ENCODE assay signal across 25 cellular contexts in the genomic region with DNA sequence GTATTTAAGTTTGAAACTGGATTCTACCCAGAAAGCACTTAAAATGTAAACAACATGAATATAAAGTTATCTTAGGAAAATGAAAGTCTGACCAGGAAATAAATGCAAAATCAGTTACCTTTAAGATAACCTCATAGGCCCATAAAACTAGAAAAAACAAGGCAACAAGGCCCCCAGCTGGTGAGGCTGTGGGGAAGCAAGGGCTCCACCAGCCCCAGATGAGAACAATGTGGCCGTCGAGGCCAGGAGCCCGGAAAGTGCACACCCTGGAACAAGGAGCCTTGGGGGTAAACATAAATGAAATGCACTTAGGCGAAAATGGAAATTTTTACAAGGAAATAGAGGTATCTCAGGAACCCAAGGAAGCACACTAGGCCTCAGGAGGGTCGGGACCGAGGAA. TPM values are rescaled to one million over a fixed set of nuclear protein-coding genes. Genes with fewer than 3 reads are reported as not detected.
DNase-seq lines count a peak whose midpoint lies in the region; ATAC-seq, FAIRE-seq and TF ChIP-seq lines count a peak whose summit lies in the region.
"Had no signal": no experiment of that assay in that cellular context is flagged by ENCODE, and none has a peak within 500 bp of the region (broad histone marks: within the 10 kb centered on the region; RNA-seq: fewer than 3 reads in every experiment).

No MANE protein-coding gene starts in this region.

- H4K20me1 ChIP-seq in GM12878 (ENCODE audit: control insufficient read depth, insufficient read depth), result no peaks in the 10 kb centered on the region

- SMC1A ChIA-PET in GM12878 (lab: Charles Lee; ENCODE audit: uncharacterized antibody, unreplicated experiment), result interaction anchor here (0.6 to 1.6 kb wide), 6 partner anchors 10 to 208 kb away, joined by 3 to 8 read pairs (median 3); no protein-coding TSS in a partner anchor

- no peaks in the 10 kb centered on the region for H3K9me3 ChIP-seq in GM12878 (replicated peaks; ENCODE audit: control insufficient read depth, insufficient read depth, low read length)
- no peaks in the 10 kb centered on the region for H3K9me3 ChIP-seq in mucosa of rectum (ENCODE audit: control insufficient read depth in 2 of 2, low read length in 2 of 2)
- H3K9me3 ChIP-seq: esophagus squamous epithelium, prostate gland, tibial artery had no signal

- H3K4me3 ChIP-seq in GM06990 (replicated peaks; ENCODE audit: low read depth, low read length) (no peak overlapping the region), GM12878 (no peak overlapping the region), mucosa of rectum (ENCODE audit: low read length in 2 of 2) (no peak overlapping the region)
- H3K4me3 ChIP-seq: esophagus squamous epithelium, prostate gland, tibial artery had no signal

- POLR2A ChIA-PET in GM12878 (lab: Charles Lee), result no interaction called here

- RAD21 ChIA-PET in GM12878 (lab: Charles Lee; ENCODE audit: unreplicated experiment), result interaction anchor here (1.1 to 3.5 kb wide), 4 partner anchors 36 to 205 kb away, joined by 3 to 8 read pairs (median 4); a partner anchor contains a TSS

- peaks cover 57% of the 10 kb centered on the region for H3K27me3 Mint-ChIP-seq in stimulated activated naive CD8-positive, alpha-beta T cell treated with anti-CD3 and anti-CD28 coated beads, Interleukin-15, amount 100 ng/mL, for 72 hours

- H3K36me3 ChIP-seq in GM06990 (ENCODE audit: control insufficient read depth, insufficient read depth, low read length) (no peaks in the 10 kb centered on the region), GM12878 (ENCODE audit: control insufficient read depth in 2 of 2, insufficient read depth in 2 of 2, low read length in 1 of 2) (no peaks in the 10 kb centered on the region), mucosa of rectum (ENCODE audit: control insufficient read depth in 2 of 2, insufficient read depth in 2 of 2, low read length in 2 of 2) (no peaks in the 10 kb centered on the region)
- H3K36me3 ChIP-seq: esophagus squamous epithelium, prostate gland, tibial artery had no signal

- intact Hi-C loops in GM12878 (cut with micrococcal nuclease; ENCODE audit: unreplicated experiment), result no loop called here

- TF ChIP-seq RAD21 in GM12878 (IDR thresholded peaks at IDR 0.05; ENCODE audit: insufficient read depth, low read depth, low read length), result 0 out of 2 replicates have a peak, but pooled peaks have one; percentile 24

- no peak overlapping the region for H3K27ac Mint-ChIP-seq in stimulated activated naive CD8-positive, alpha-beta T cell treated with anti-CD3 and anti-CD28 coated beads, Interleukin-15, amount 100 ng/mL, for 72 hours
- H3K27ac Mint-ChIP-seq: activated T-cell treated with anti-CD3 and anti-CD28 coated beads, Interleukin-2, amount 50 U/mL, for 72 hours; CD4-positive, alpha-beta T cell; memory B cell; natural killer cell treated with Interleukin-12 subunit alpha and Interleukin-12 subunit beta and Interleukin-15 and Interleukin-18, amount 100 ng/mL, for 72 hours had no signal

- H3K4me1 ChIP-seq in GM12878 (ENCODE audit: control insufficient read depth, insufficient read depth, low read length) (peaks cover 19% of the 10 kb centered on the region), mucosa of rectum (ENCODE audit: control insufficient read depth in 2 of 2, insufficient read depth in 2 of 2, low read length in 2 of 2) (peaks cover 25 to 27% of the 10 kb centered on the region in 2 donors)
- H3K4me1 ChIP-seq: prostate gland, tibial artery had no signal

- H3K27me3 ChIP-seq in GM06990 (replicated peaks; ENCODE audit: control insufficient read depth, insufficient read depth, low read length), result no peaks in the 10 kb centered on the region
- H3K27me3 ChIP-seq in GM12878 (replicated peaks in 1 of 2; ENCODE audit: control insufficient read depth in 2 of 2, insufficient read depth in 2 of 2, low read length in 1 of 2), result no peaks in the 10 kb centered on the region
- H3K27me3 ChIP-seq in mucosa of rectum (ENCODE audit: control insufficient read depth in 2 of 2, insufficient read depth in 2 of 2, low read length in 2 of 2), result no peaks in the 10 kb centered on the region
- H3K27me3 ChIP-seq: esophagus squamous epithelium had no signal

- no peaks in the 10 kb centered on the region for H3K4me1 Mint-ChIP-seq in stimulated activated naive CD8-positive, alpha-beta T cell treated with anti-CD3 and anti-CD28 coated beads, Interleukin-15, amount 100 ng/mL, for 72 hours

- no peaks in the 10 kb centered on the region for H3K9me3 Mint-ChIP-seq in stimulated activated naive CD8-positive, alpha-beta T cell treated with anti-CD3 and anti-CD28 coated beads, Interleukin-15, amount 100 ng/mL, for 72 hours
- H3K9me3 Mint-ChIP-seq: activated T-cell treated with anti-CD3 and anti-CD28 coated beads, Interleukin-2, amount 50 U/mL, for 72 hours; CD4-positive, alpha-beta T cell; memory B cell; natural killer cell treated with Interleukin-12 subunit alpha and Interleukin-12 subunit beta and Interleukin-15 and Interleukin-18, amount 100 ng/mL, for 72 hours had no signal

- no peak overlapping the region for H3K27ac ChIP-seq in GM12878 (ENCODE audit: control insufficient read depth, insufficient read depth)
- peak overlapping the region; percentile 73 to 78 for H3K27ac ChIP-seq in mucosa of rectum (ENCODE audit: low read depth in 2 of 2, low read length in 2 of 2)
- H3K27ac ChIP-seq: esophagus squamous epithelium, prostate gland, tibial artery had no signal

- H3K79me2 ChIP-seq in GM12878 (ENCODE audit: control insufficient read depth, insufficient read depth, low read length), result no peaks in the 10 kb centered on the region

- H2AFZ ChIP-seq in GM12878 (ENCODE audit: control insufficient read depth, low read depth, low read length), result no peak overlapping the region

- CTCF ChIA-PET in GM12878 (lab: Yijun Ruan, JAX), result interaction anchor here (1.1 to 1.5 kb wide), 3 partner anchors 11 to 92 kb away, joined by 3 to 10 read pairs (median 3); a partner anchor contains a TSS

- no peak overlapping the region for H3K4me3 Mint-ChIP-seq in stimulated activated naive CD8-positive, alpha-beta T cell treated with anti-CD3 and anti-CD28 coated beads, Interleukin-15, amount 100 ng/mL, for 72 hours
- H3K4me3 Mint-ChIP-seq: activated T-cell treated with anti-CD3 and anti-CD28 coated beads, Interleukin-2, amount 50 U/mL, for 72 hours; CD4-positive, alpha-beta T cell; memory B cell; natural killer cell treated with Interleukin-12 subunit alpha and Interleukin-12 subunit beta and Interleukin-15 and Interleukin-18, amount 100 ng/mL, for 72 hours had no signal

- no peak for FAIRE-seq in GM12878 (lab: Jason Lieb, UNC)

- 92% methylated on average over 6 of the region's 6 CpGs for WGBS in GM12878 (ENCODE audit: insufficient coverage, insufficient replicate concordance, low lambda C conversion rate, missing lambda C conversion rate)

- 0 out of 3 replicates have a peak, but pooled peaks have one; percentile 11 for ATAC-seq in GM12878
- ATAC-seq in stimulated activated naive CD8-positive, alpha-beta T cell treated with anti-CD3 and anti-CD28 coated beads, Interleukin-15, amount 100 ng/mL, for 72 hours, result no peak
- ATAC-seq: activated T-cell treated with anti-CD3 and anti-CD28 coated beads, Interleukin-2, amount 50 U/mL, for 72 hours; natural killer cell treated with Interleukin-12 subunit alpha and Interleukin-12 subunit beta and Interleukin-15 and Interleukin-18, amount 100 ng/mL, for 72 hours had no signal

- H3K9ac ChIP-seq in GM12878 (ENCODE audit: control insufficient read depth, insufficient read depth, low read length), result no peak overlapping the region
- peak overlapping the region in 1 of 2 donors; percentile 40 for H3K9ac ChIP-seq in mucosa of rectum (ENCODE audit: low read depth in 1 of 2, low read length in 2 of 2)

- in situ Hi-C loops in GM12878 (cut with MboI), result no loop called here
- in situ Hi-C loops in ACHN (cut with HindIII; ENCODE audit: low pct_ligation_motif_present, low pct_unique_long_range_greater_than_20kb, low sequenced_read_pairs), result no loop called here

- no peak overlapping the region for H3K4me2 ChIP-seq in GM12878 (ENCODE audit: control insufficient read depth, insufficient read depth)

- no peak for TF ChIP-seq POLR2A in GM12878 (IDR thresholded peaks at IDR 0.05; ENCODE audit: low read depth, low read length)

- TF ChIP-seq EP300 in GM12878 (IDR thresholded peaks at IDR 0.05; ENCODE audit: borderline replicate concordance in 1 of 2, control insufficient read depth in 1 of 2, low read depth in 2 of 2, low read length in 2 of 2), result no peak

- DNase-seq in GM06990 (ENCODE audit: extremely low read depth, insufficient read length), result no peak
- DNase-seq in MV-4-11 (lab: John Stamatoyannopoulos, UW), result peak; percentile 5
- DNase-seq in GM12878 (ENCODE audit: low read depth, low spot score), result no peak
- DNase-seq in ACHN, result no peak
- no peak for DNase-seq in activated CD4-positive, alpha-beta T cell treated with anti-CD3 and anti-CD28 coated beads for 48 hours
- DNase-seq in stimulated activated naive CD8-positive, alpha-beta T cell treated with anti-CD3 and anti-CD28 coated beads, Interleukin-15, amount 100 ng/mL, for 72 hours, result no peak
- DNase-seq in GM03348 (ENCODE audit: low spot score), result no peak
- DNase-seq: activated CD4-positive, alpha-beta T cell treated with anti-CD3 and anti-CD28 coated beads for 1 hour; activated naive CD4-positive, alpha-beta T cell treated with anti-CD3 and anti-CD28 coated beads, Interleukin-2, amount 50 U/mL, for 16 hours; activated T-cell treated with anti-CD3 and anti-CD28 coated beads, Interleukin-2, amount 50 U/mL, for 72 hours; anterior cingulate cortex; caudate nucleus; CD4-positive, alpha-beta T cell; DMS79 treated with DMSO at 0.1 percent for 48 hours; effector CD4-positive, alpha-beta T cell; esophagus squamous epithelium; NCI-H1417; stimulated activated CD4-positive, alpha-beta T cell treated with anti-CD3 and anti-CD28 coated beads, Interleukin-1b, Interleukin-23, amount 100 ng/mL, for 48 hours; stimulated activated naive CD4-positive, alpha-beta T cell treated with Interleukin-2 at 50 U/mL for 16 hours; tibial artery had no signal

- peak; percentile 8 for TF ChIP-seq CTCF in GM06990 (IDR thresholded peaks at IDR 0.05; ENCODE audit: insufficient read depth, low read length, poor library complexity, severe bottlenecking)
- 0 out of 6 replicates have a peak, but pooled peaks of 1 of the 3 experiments have one; percentile 9 for TF ChIP-seq CTCF in GM12878 (IDR thresholded peaks at IDR 0.05 in 2 of 3, conservative IDR thresholded peaks at IDR 0.05 in 1 of 3; ENCODE audit: control insufficient read depth in 2 of 3, extremely low read depth in 1 of 3, insufficient read depth in 1 of 3, low read depth in 3 of 3, low read length in 3 of 3)

- BruUV-seq in GM12878 (replicated peaks; lab: Mats Ljungman, UMichigan), result no TSS peak

RNA-seq across cellular contexts. Expression of a gene that starts 37.9 kb away (rescaled TPM):
- total RNA-seq in GM12878 (2013; cell fraction: nucleolus; rRNA removed), result 1.2 and 2.0 TPM in 2 replicates
- total RNA-seq in GM12878 (2014; rRNA removed) (0.71 and 1.2 TPM in 2 replicates), GM12878 (2014; rRNA removed; fragmentation: Illumina TruSeq; extraction: Trizol) (0.37 and 0.49 TPM in 2 replicates), GM12878 (2021) (1.2 TPM in 2 replicates)
- 0.71 TPM for polyA plus RNA-seq in GM12878 (2011; ENCODE audit: low read depth)
- polyA plus RNA-seq in GM12878 (2011; rRNA removed) (0.55 and 0.56 TPM in 2 replicates), GM12878 (2014; fragmentation: Illumina TruSeq; extraction: Trizol) (1.00 and 1.0 TPM in 2 replicates), GM12878 (2014; fragmentation: Nextera tagmentation; extraction: Ambion mirVana) (under 1 TPM; 0.23 to 0.37 TPM), GM12878 (2014; rRNA removed) (1.00 and 1.0 TPM in 2 replicates), GM12878 (2016; fragmentation: Nextera tagmentation; extraction: Ambion mirVana) (under 1 TPM; 0.09 to 0.23 TPM)
- polyA plus RNA-seq in GM12878 (2011; cell fraction: cytosol; rRNA removed), result 0.62 and 0.76 TPM in 2 replicates
- 0.96 and 1.1 TPM in 2 replicates for polyA plus RNA-seq in GM12878 (2011; cell fraction: nucleus; rRNA removed)
- 1.0 and 1.3 TPM in 2 replicates for polyA plus RNA-seq in GM12878 (2012)
- 0.88 and 1.1 TPM in 2 replicates for polyA minus RNA-seq in GM12878 (2011; rRNA and poly(A)+ RNA removed)
- 0.53 TPM in 1 of 2 replicates, not detected in the other for polyA minus RNA-seq in GM12878 (2011; cell fraction: cytosol; rRNA and poly(A)+ RNA removed)
- polyA minus RNA-seq in GM12878 (2011; cell fraction: nucleus; rRNA and poly(A)+ RNA removed), result 0.12 and 0.48 TPM in 2 replicates
- polyA plus RNA-seq: AG04450 had no signal

RNA-seq across cellular contexts. Expression of a gene that starts 55.4 kb away (rescaled TPM):
- 4.1 and 4.9 TPM in 2 replicates for total RNA-seq in GM12878 (2013; cell fraction: nucleolus; rRNA removed)
- 0.79 and 1.1 TPM in 2 replicates for total RNA-seq in GM12878 (2014; rRNA removed)
- 0.69 and 1.0 TPM in 2 replicates for total RNA-seq in GM12878 (2014; rRNA removed; fragmentation: Illumina TruSeq; extraction: Trizol)
- total RNA-seq in GM12878 (2021), result 0.98 and 1.9 TPM in 2 replicates
- polyA plus RNA-seq in GM12878 (2011; ENCODE audit: low read depth), result 0.43 TPM
- 0.29 and 0.39 TPM in 2 replicates for polyA plus RNA-seq in GM12878 (2011; rRNA removed)
- polyA plus RNA-seq in GM12878 (2011; cell fraction: cytosol; rRNA removed), result 0.39 and 0.53 TPM in 2 replicates
- polyA plus RNA-seq in GM12878 (2011; cell fraction: nucleus; rRNA removed), result 1.9 and 2.1 TPM in 2 replicates
- 0.53 and 0.81 TPM in 2 replicates for polyA plus RNA-seq in GM12878 (2012)
- 0.13 and 0.57 TPM in 2 replicates for polyA plus RNA-seq in GM12878 (2014; fragmentation: Illumina TruSeq; extraction: Trizol)
- polyA plus RNA-seq in GM12878 (2014; fragmentation: Nextera tagmentation; extraction: Ambion mirVana), result under 1 TPM; 0.06 to 0.31 TPM
- polyA plus RNA-seq in GM12878 (2014; rRNA removed), result 1.7 and 1.8 TPM in 2 replicates
- under 1 TPM; 0.40 to 0.60 TPM for polyA plus RNA-seq in GM12878 (2016; fragmentation: Nextera tagmentation; extraction: Ambion mirVana)
- 0.44 and 0.72 TPM in 2 replicates for polyA minus RNA-seq in GM12878 (2011; rRNA and poly(A)+ RNA removed)
- polyA minus RNA-seq in GM12878 (2011; cell fraction: cytosol; rRNA and poly(A)+ RNA removed), result not detected in 2 replicates
- polyA minus RNA-seq in GM12878 (2011; cell fraction: nucleus; rRNA and poly(A)+ RNA removed), result 0.36 and 0.67 TPM in 2 replicates
- total RNA-seq: CD4-positive, alpha-beta T cell had no signal

RNA-seq across cellular contexts. Expression of a gene that starts 56.7 kb away (rescaled TPM):
- 80.4 and 83.6 TPM in 2 replicates for total RNA-seq in GM12878 (2013; cell fraction: nucleolus; rRNA removed)
- total RNA-seq in GM12878 (2014; rRNA removed) (29.0 and 33.4 TPM in 2 replicates), GM12878 (2014; rRNA removed; fragmentation: Illumina TruSeq; extraction: Trizol) (27.9 and 32.2 TPM in 2 replicates), GM12878 (2021) (20.5 and 22.8 TPM in 2 replicates)
- 16.0 TPM for polyA plus RNA-seq in GM12878 (2011; ENCODE audit: low read depth)
- polyA plus RNA-seq in GM12878 (2011; rRNA removed) (35.8 and 52.4 TPM in 2 replicates), GM12878 (2014; fragmentation: Illumina TruSeq; extraction: Trizol) (27.5 and 34.4 TPM in 2 replicates), GM12878 (2014; fragmentation: Nextera tagmentation; extraction: Ambion mirVana) (10 to 100 TPM; 13.2 to 17.1 TPM), GM12878 (2014; rRNA removed) (24.5 and 26.4 TPM in 2 replicates), GM12878 (2016; fragmentation: Nextera tagmentation; extraction: Ambion mirVana) (10 to 100 TPM; 24.8 to 25.5 TPM)
- polyA plus RNA-seq in GM12878 (2011; cell fraction: cytosol; rRNA removed), result 16.4 and 16.9 TPM in 2 replicates
- 32.5 and 41.6 TPM in 2 replicates for polyA plus RNA-seq in GM12878 (2011; cell fraction: nucleus; rRNA removed)
- 19.0 and 19.4 TPM in 2 replicates for polyA plus RNA-seq in GM12878 (2012)
- polyA minus RNA-seq in GM12878 (2011; rRNA and poly(A)+ RNA removed), result 20.5 and 22.1 TPM in 2 replicates
- polyA minus RNA-seq in GM12878 (2011; cell fraction: cytosol; rRNA and poly(A)+ RNA removed), result 11.1 and 11.6 TPM in 2 replicates
- polyA minus RNA-seq in GM12878 (2011; cell fraction: nucleus; rRNA and poly(A)+ RNA removed), result 22.7 and 29.0 TPM in 2 replicates
